In the genomic region with DNA sequence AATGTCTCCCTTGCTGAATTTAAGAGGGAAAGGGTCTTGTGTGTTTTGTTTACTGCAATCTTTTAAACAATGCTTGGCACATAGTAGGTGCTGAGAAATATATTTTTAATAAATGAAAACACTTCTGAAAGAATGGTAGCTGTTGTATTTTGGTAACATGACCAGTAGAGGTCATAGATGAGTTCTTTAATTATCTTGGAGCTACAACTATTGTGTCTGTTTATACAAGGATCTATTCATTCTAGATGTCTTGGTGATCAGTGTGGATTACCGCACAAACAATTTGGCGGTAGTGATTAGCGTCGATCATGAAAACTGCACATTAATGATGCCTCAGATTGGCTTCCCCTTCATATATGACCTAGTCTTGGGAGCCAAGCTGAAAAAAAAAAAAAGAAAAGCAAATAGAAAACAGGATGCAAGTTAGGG, we compare ENCODE assay signal across 9 cellular contexts. TPM values are rescaled to one million over a fixed set of nuclear protein-coding genes. Genes with fewer than 3 reads are reported as not detected.
DNase-seq lines count a peak whose midpoint lies in the region; ATAC-seq and TF ChIP-seq lines count a peak whose summit lies in the region.
"Had no signal": no experiment of that assay in that cellular context is flagged by ENCODE, and none has a peak within 500 bp of the region (broad histone marks: within the 10 kb centered on the region; RNA-seq: fewer than 3 reads in every experiment).

No MANE protein-coding gene starts in this region.

- no peak overlapping the region for H3K9ac ChIP-seq in smooth muscle cell (ENCODE audit: low read depth)

- ATAC-seq in HG03469 (IDR thresholded peaks at IDR 0.05; ENCODE audit: unreplicated experiment) (peak; percentile 51), HG03196 (IDR thresholded peaks at IDR 0.05; ENCODE audit: unreplicated experiment) (no peak)

- 33% methylated on average over 4 of the region's 4 CpGs for WGBS in smooth muscle cell (ENCODE audit: low lambda C conversion rate)

- H3K4me1 ChIP-seq in smooth muscle cell (ENCODE audit: low read depth), result no peaks in the 10 kb centered on the region

- peak overlapping the region; percentile 60 for H3K4me2 ChIP-seq in smooth muscle cell

- no peaks in the 10 kb centered on the region for H3K9me3 ChIP-seq in smooth muscle cell (replicated peaks; ENCODE audit: low read depth)

- TF ChIP-seq CTCF in smooth muscle cell (IDR thresholded peaks at IDR 0.05; ENCODE audit: borderline replicate concordance, insufficient read depth, poor library complexity, severe bottlenecking), result peak; percentile 57

- H4K20me1 ChIP-seq in smooth muscle cell (ENCODE audit: low read depth), result no peaks in the 10 kb centered on the region

- no peak overlapping the region for H3K4me3 ChIP-seq in smooth muscle cell

- no peaks in the 10 kb centered on the region for H3K27me3 ChIP-seq in smooth muscle cell (ENCODE audit: low read depth)

- H3K36me3 ChIP-seq in smooth muscle cell (ENCODE audit: low read depth), result no peaks in the 10 kb centered on the region

- H2AFZ ChIP-seq in smooth muscle cell (ENCODE audit: low read depth), result no peak overlapping the region

- no peaks in the 10 kb centered on the region for H3K79me2 ChIP-seq in smooth muscle cell (ENCODE audit: low read depth)

- H3K27ac ChIP-seq in smooth muscle cell (ENCODE audit: low read depth), result no peak overlapping the region

- DNase-seq in NCI-H2029 treated with DMSO at 0.1 percent for 48 hours (lab: John Stamatoyannopoulos, UW) (peak; percentile 15), NCI-H2029 (lab: John Stamatoyannopoulos, UW) (no peak), SK-N-DZ (ENCODE audit: low spot score) (peak; percentile 41), fibroblast of peridontal ligament (ENCODE audit: extremely low read depth) (peak; percentile 70), smooth muscle cell (lab: John Stamatoyannopoulos, UW; ENCODE audit: unreplicated experiment) (no peak), 8988T (no peak)

- H3F3A ChIP-seq in smooth muscle cell (ENCODE audit: low read depth), result peaks cover 12% of the 10 kb centered on the region

RNA-seq across cellular contexts. Expression of a gene that starts 21.4 kb away (rescaled TPM):
- polyA plus RNA-seq in SK-N-DZ (2014; cell fraction: cytosol; rRNA removed), result 0.03 and 0.10 TPM in 2 replicates
- polyA plus RNA-seq in SK-N-DZ (2014; cell fraction: nucleus; rRNA removed), result 0.06 and 0.18 TPM in 2 replicates
- total RNA-seq in smooth muscle cell, result 3.1 and 5.2 TPM in 2 replicates
- polyA plus RNA-seq in smooth muscle cell, result 8.9 and 18.5 TPM in 2 replicates
- total RNA-seq: activated CD8-positive, alpha-beta memory T cell treated with anti-CD3 and anti-CD28 coated beads for 36 hours had no signal

RNA-seq across cellular contexts. Expression of a gene that starts 49.6 kb away (rescaled TPM):
- 60.1 and 80.2 TPM in 2 replicates for polyA plus RNA-seq in SK-N-DZ (2014; cell fraction: cytosol; rRNA removed)
- polyA plus RNA-seq in SK-N-DZ (2014; cell fraction: nucleus; rRNA removed), result 40.6 and 65.7 TPM in 2 replicates
- total RNA-seq in smooth muscle cell, result 18.6 and 19.6 TPM in 2 replicates
- polyA plus RNA-seq in smooth muscle cell, result 33.8 and 35.2 TPM in 2 replicates

Comparison
In these comparisons a context has a peak if more than half of its experiments do, and no peak if none do; other contexts are left out.
1. DNase-seq: peak in NCI-H2029 treated with DMSO at 0.1 percent for 48 hours (single experiment), SK-N-DZ (single experiment) and fibroblast of peridontal ligament (single experiment); none in NCI-H2029 (single experiment), smooth muscle cell (single experiment) and 8988T (single experiment).